Comparison of ENCODE assay signal across 1 cellular context in the genomic region with DNA sequence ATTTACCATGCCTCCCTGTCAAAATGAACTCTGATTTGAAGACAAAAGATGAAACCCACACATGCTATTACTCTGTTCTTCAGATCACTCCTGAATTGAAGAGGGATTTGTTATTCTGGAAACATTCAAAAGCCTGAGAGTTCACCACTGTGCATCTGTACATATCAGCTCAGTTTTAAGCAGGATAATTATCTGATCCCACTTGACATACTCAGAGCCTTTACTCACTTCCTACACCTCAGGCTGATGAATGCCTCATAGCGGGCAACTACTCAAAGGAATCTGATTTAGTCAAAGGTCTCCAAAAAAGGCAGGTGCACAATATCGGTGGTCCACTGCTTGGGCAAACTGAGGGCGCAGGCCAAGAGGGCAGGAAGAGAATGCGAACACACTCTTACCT.
TF ChIP-seq lines count a peak whose summit lies in the region.

No MANE protein-coding gene starts in this region.

TF ChIP-seq in IMR-90, 13 proteins besides CTCF, POLR2A, EP300 and RAD21:
- TF ChIP-seq, protein P1, sequence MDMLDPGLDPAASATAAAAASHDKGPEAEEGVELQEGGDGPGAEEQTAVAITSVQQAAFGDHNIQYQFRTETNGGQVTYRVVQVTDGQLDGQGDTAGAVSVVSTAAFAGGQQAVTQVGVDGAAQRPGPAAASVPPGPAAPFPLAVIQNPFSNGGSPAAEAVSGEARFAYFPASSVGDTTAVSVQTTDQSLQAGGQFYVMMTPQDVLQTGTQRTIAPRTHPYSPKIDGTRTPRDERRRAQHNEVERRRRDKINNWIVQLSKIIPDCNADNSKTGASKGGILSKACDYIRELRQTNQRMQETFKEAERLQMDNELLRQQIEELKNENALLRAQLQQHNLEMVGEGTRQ (IDR thresholded peaks at IDR 0.05; ENCODE audit: low read depth, low read length): no peak
- TF ChIP-seq MAFK (IDR thresholded peaks at IDR 0.05; ENCODE audit: low read depth, low read length): no peak
- TF ChIP-seq SMC3 (IDR thresholded peaks at IDR 0.05; ENCODE audit: low read depth, low read length): no peak
- TF ChIP-seq CHD1 (IDR thresholded peaks at IDR 0.05; ENCODE audit: low read depth, low read length): no peak
- TF ChIP-seq MXI1 (IDR thresholded peaks at IDR 0.05; ENCODE audit: borderline replicate concordance, low read depth, low read length): no peak
- TF ChIP-seq NFE2L2 (IDR thresholded peaks at IDR 0.05; ENCODE audit: low read depth, low read length): no peak
- no peak for TF ChIP-seq BHLHE40 (IDR thresholded peaks at IDR 0.05; ENCODE audit: low read depth, low read length)
- no peak for TF ChIP-seq RFX5 (IDR thresholded peaks at IDR 0.05; ENCODE audit: low read depth, low read length)
- TF ChIP-seq CEBPB (IDR thresholded peaks at IDR 0.05; ENCODE audit: low read depth, low read length): no peak
- TF ChIP-seq FOS (IDR thresholded peaks at IDR 0.05; ENCODE audit: low read depth, low read length): no peak
- TF ChIP-seq, protein P2, sequence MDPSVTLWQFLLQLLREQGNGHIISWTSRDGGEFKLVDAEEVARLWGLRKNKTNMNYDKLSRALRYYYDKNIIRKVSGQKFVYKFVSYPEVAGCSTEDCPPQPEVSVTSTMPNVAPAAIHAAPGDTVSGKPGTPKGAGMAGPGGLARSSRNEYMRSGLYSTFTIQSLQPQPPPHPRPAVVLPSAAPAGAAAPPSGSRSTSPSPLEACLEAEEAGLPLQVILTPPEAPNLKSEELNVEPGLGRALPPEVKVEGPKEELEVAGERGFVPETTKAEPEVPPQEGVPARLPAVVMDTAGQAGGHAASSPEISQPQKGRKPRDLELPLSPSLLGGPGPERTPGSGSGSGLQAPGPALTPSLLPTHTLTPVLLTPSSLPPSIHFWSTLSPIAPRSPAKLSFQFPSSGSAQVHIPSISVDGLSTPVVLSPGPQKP (IDR thresholded peaks at IDR 0.05; ENCODE audit: borderline replicate concordance, low read depth, low read length): no peak
